13 cellular contexts compared by ENCODE assay signal in genomic region chr7:151381083-151381332, GRCh38. TPM values are rescaled to one million over a fixed set of nuclear protein-coding genes. Genes with fewer than 3 reads are reported as not detected.
DNase-seq lines count a peak whose midpoint lies in the region; ATAC-seq and TF ChIP-seq lines count a peak whose summit lies in the region.
"Had no signal": no experiment of that assay in that cellular context is flagged by ENCODE, and none has a peak within 500 bp of the region (broad histone marks: within the 10 kb centered on the region; RNA-seq: fewer than 3 reads in every experiment).

No MANE protein-coding gene starts in this region.

- peaks cover 12% of the 10 kb centered on the region for H3K4me1 Mint-ChIP-seq in activated CD8-positive, alpha-beta T cell treated with anti-CD3 and anti-CD28 coated beads, Interleukin-2, amount 10 ng/mL, durations not matched to agents 7 days and 5 days (ENCODE audit: low read depth)
- peaks cover 12% of the 10 kb centered on the region for H3K4me1 Mint-ChIP-seq in activated CD8-positive, alpha-beta T cell treated with anti-CD3 and anti-CD28 coated beads for 36 hours (ENCODE audit: low read depth)
- H3K4me1 Mint-ChIP-seq in effector memory CD8-positive, alpha-beta T cell (ENCODE audit: low read depth in 2 of 2): peaks cover 7 to 14% of the 10 kb centered on the region in 2 donors

- no peak overlapping the region for H3K27ac Mint-ChIP-seq in activated CD8-positive, alpha-beta T cell treated with anti-CD3 and anti-CD28 coated beads, Interleukin-2, amount 10 ng/mL, durations not matched to agents 7 days and 5 days
- no peak overlapping the region for H3K27ac Mint-ChIP-seq in activated CD8-positive, alpha-beta T cell treated with anti-CD3 and anti-CD28 coated beads for 36 hours
- H3K27ac Mint-ChIP-seq in effector memory CD8-positive, alpha-beta T cell: peak overlapping the region; percentile 35 to 88

- no peak for TF ChIP-seq CTCF in activated CD8-positive, alpha-beta T cell treated with anti-CD3 and anti-CD28 coated beads for 36 hours (IDR thresholded peaks at IDR 0.05)
- TF ChIP-seq CTCF in spleen (IDR thresholded peaks at IDR 0.05 in 8 of 11, conservative IDR thresholded peaks at IDR 0.05 in 3 of 11): no peak

- TF ChIP-seq POLR2A in spleen (IDR thresholded peaks at IDR 0.05): no peak

- peaks cover 0 to 45% (median 28%) of the 10 kb centered on the region in 6 donors for H3K36me3 ChIP-seq in spleen

- CTCF ChIA-PET in activated CD8-positive, alpha-beta T cell treated with anti-CD3 and anti-CD28 coated beads, Interleukin-2, amount 10 ng/mL, durations not matched to agents 7 days and 5 days (lab: Charles Lee): interaction anchor here (1.2 kb wide), 2 partner anchors 12 to 63 kb away, joined by 3 to 4 read pairs; no protein-coding TSS in a partner anchor
- CTCF ChIA-PET in activated CD8-positive, alpha-beta T cell treated with anti-CD3 and anti-CD28 coated beads for 36 hours (lab: Charles Lee): interaction anchor here (0.7 to 4.6 kb wide), 4 partner anchors 13 to 68 kb away, joined by 3 to 22 read pairs (median 4); no protein-coding TSS in a partner anchor

- intact Hi-C loops in activated CD8-positive, alpha-beta T cell treated with anti-CD3 and anti-CD28 coated beads for 36 hours (cut with micrococcal nuclease): no loop called here
- intact Hi-C loops in spleen (cut with DNase I; ENCODE audit: low total_unique reads): no loop called here

- peaks cover 9 to 41% (median 30%) of the 10 kb centered on the region in 6 donors for H3K4me1 ChIP-seq in spleen

- 0 to 10% (median 7%) methylated on average over 4 to 7 of the region's 7 CpGs for WGBS in spleen, 5 donors

- H3K9me3 ChIP-seq in spleen: no peaks in the 10 kb centered on the region
- H3K9me3 ChIP-seq: gastroesophageal sphincter, right atrium auricular region had no signal

- peak overlapping the region; percentile 26 for H3K4me3 Mint-ChIP-seq in activated CD8-positive, alpha-beta T cell treated with anti-CD3 and anti-CD28 coated beads, Interleukin-2, amount 10 ng/mL, durations not matched to agents 7 days and 5 days
- no peak overlapping the region for H3K4me3 Mint-ChIP-seq in activated CD8-positive, alpha-beta T cell treated with anti-CD3 and anti-CD28 coated beads for 36 hours
- H3K4me3 Mint-ChIP-seq in effector memory CD8-positive, alpha-beta T cell: peak overlapping the region; percentile 56 to 64

- peak overlapping the region; percentile 13 to 78 (median 70) for H3K27ac ChIP-seq in spleen
- H3K27ac ChIP-seq: right atrium auricular region had no signal

- DNase-seq in activated CD8-positive, alpha-beta T cell treated with anti-CD3 and anti-CD28 coated beads, Interleukin-2, amount 10 ng/mL, durations not matched to agents 7 days and 5 days: no peak
- no peak for DNase-seq in activated CD8-positive, alpha-beta T cell treated with anti-CD3 and anti-CD28 coated beads for 36 hours
- DNase-seq in MV-4-11 (lab: John Stamatoyannopoulos, UW) (peak; percentile 54), spleen (no peak), NCI-H1048 (lab: John Stamatoyannopoulos, UW) (no peak)
- DNase-seq in effector memory CD8-positive, alpha-beta T cell: no peak
- DNase-seq: ACHN, dermis blood vessel endothelial cell, mesenchymal stem cell had no signal

- peak overlapping the region; percentile 10 to 72 (median 44) for H3K4me3 ChIP-seq in spleen

- peaks cover 14% of the 10 kb centered on the region for H3K36me3 Mint-ChIP-seq in activated CD8-positive, alpha-beta T cell treated with anti-CD3 and anti-CD28 coated beads, Interleukin-2, amount 10 ng/mL, durations not matched to agents 7 days and 5 days (ENCODE audit: low read depth)
- no peaks in the 10 kb centered on the region for H3K36me3 Mint-ChIP-seq in activated CD8-positive, alpha-beta T cell treated with anti-CD3 and anti-CD28 coated beads for 36 hours (ENCODE audit: low read depth)
- peaks cover 32% of the 10 kb centered on the region for H3K36me3 Mint-ChIP-seq in effector memory CD8-positive, alpha-beta T cell (ENCODE audit: insufficient read depth)

- peaks cover 0 to 38% (median 16%) of the 10 kb centered on the region in 7 donors for H3K27me3 ChIP-seq in spleen (replicated peaks in 1 of 7)

- POLR2A ChIA-PET in activated CD8-positive, alpha-beta T cell treated with anti-CD3 and anti-CD28 coated beads, Interleukin-2, amount 10 ng/mL, durations not matched to agents 7 days and 5 days (lab: Charles Lee): no interaction called here
- POLR2A ChIA-PET in activated CD8-positive, alpha-beta T cell treated with anti-CD3 and anti-CD28 coated beads for 36 hours (lab: Charles Lee): interaction anchor here (0.6 to 1.6 kb wide), 2 partner anchors 24 to 56 kb away, joined by 3 read pairs; no protein-coding TSS in a partner anchor

- peaks cover 21% of the 10 kb centered on the region for H3K27me3 Mint-ChIP-seq in activated CD8-positive, alpha-beta T cell treated with anti-CD3 and anti-CD28 coated beads, Interleukin-2, amount 10 ng/mL, durations not matched to agents 7 days and 5 days (ENCODE audit: low read depth)
- peaks cover 21% of the 10 kb centered on the region for H3K27me3 Mint-ChIP-seq in activated CD8-positive, alpha-beta T cell treated with anti-CD3 and anti-CD28 coated beads for 36 hours
- H3K27me3 Mint-ChIP-seq in effector memory CD8-positive, alpha-beta T cell: peaks cover 8 to 9% of the 10 kb centered on the region in 2 donors

- no peak for ATAC-seq in activated CD8-positive, alpha-beta T cell treated with anti-CD3 and anti-CD28 coated beads, Interleukin-2, amount 10 ng/mL, durations not matched to agents 7 days and 5 days
- no peak for ATAC-seq in activated CD8-positive, alpha-beta T cell treated with anti-CD3 and anti-CD28 coated beads for 36 hours
- peak; percentile 1 for ATAC-seq in effector memory CD8-positive, alpha-beta T cell (replicated peaks)
- ATAC-seq in GM18858 (IDR thresholded peaks at IDR 0.05; ENCODE audit: unreplicated experiment): no peak
- ATAC-seq in GM21390 (IDR thresholded peaks at IDR 0.05; ENCODE audit: unreplicated experiment): no peak

- H3K9me3 Mint-ChIP-seq in activated CD8-positive, alpha-beta T cell treated with anti-CD3 and anti-CD28 coated beads, Interleukin-2, amount 10 ng/mL, durations not matched to agents 7 days and 5 days (ENCODE audit: insufficient read depth): no peaks in the 10 kb centered on the region
- no peaks in the 10 kb centered on the region for H3K9me3 Mint-ChIP-seq in activated CD8-positive, alpha-beta T cell treated with anti-CD3 and anti-CD28 coated beads for 36 hours
- no peaks in the 10 kb centered on the region for H3K9me3 Mint-ChIP-seq in effector memory CD8-positive, alpha-beta T cell

RNA-seq across cellular contexts. Expression of gene WDR86, which starts 28.8 kb away (rescaled TPM):
- total RNA-seq in activated CD8-positive, alpha-beta T cell treated with anti-CD3 and anti-CD28 coated beads, Interleukin-2, amount 10 ng/mL, durations not matched to agents 7 days and 5 days: under 1 TPM; 0.26 to 0.32 TPM
- total RNA-seq in activated CD8-positive, alpha-beta T cell treated with anti-CD3 and anti-CD28 coated beads for 36 hours: under 1 TPM; 0.25 TPM
- 10 to 100 TPM; 15.4 to 71.9 (median 58.1) TPM for total RNA-seq in spleen
- 10 to 100 TPM in 1 of 3 donors, 1 to 10 TPM in 2; 2.8 to 29.5 (median 8.6) TPM for polyA plus RNA-seq in spleen
- total RNA-seq: dermis blood vessel endothelial cell had no signal

RNA-seq across cellular contexts. Expression of gene NUB1, which starts 39.4 kb away (rescaled TPM):
- total RNA-seq in activated CD8-positive, alpha-beta T cell treated with anti-CD3 and anti-CD28 coated beads, Interleukin-2, amount 10 ng/mL, durations not matched to agents 7 days and 5 days: 10 to 100 TPM; 59.0 to 59.2 TPM
- total RNA-seq in activated CD8-positive, alpha-beta T cell treated with anti-CD3 and anti-CD28 coated beads for 36 hours: 10 to 100 TPM; 41.0 to 42.5 TPM
- total RNA-seq in spleen: 10 to 100 TPM; 60.2 to 80.9 (median 70.2) TPM
- polyA plus RNA-seq in spleen: 10 to 100 TPM; 25.2 to 48.2 (median 26.1) TPM

RNA-seq across cellular contexts. Expression of gene CRYGN, which starts 58.9 kb away (rescaled TPM):
- under 1 TPM; 0.34 to 0.50 TPM for total RNA-seq in activated CD8-positive, alpha-beta T cell treated with anti-CD3 and anti-CD28 coated beads, Interleukin-2, amount 10 ng/mL, durations not matched to agents 7 days and 5 days
- under 1 TPM; 0.16 to 0.90 TPM for total RNA-seq in activated CD8-positive, alpha-beta T cell treated with anti-CD3 and anti-CD28 coated beads for 36 hours
- 1 to 10 TPM in 3 of 7 donors, under 1 TPM in 3, not detected in 1; 0.17 to 2.5 (median 0.92) TPM for total RNA-seq in spleen
- polyA plus RNA-seq in spleen: under 1 TPM; 0.27 to 0.72 (median 0.32) TPM
- total RNA-seq: dermis blood vessel endothelial cell had no signal

Comparison
In these comparisons a context has a peak if more than half of its experiments do, and no peak if none do; other contexts are left out.
1. H3K27ac Mint-ChIP-seq: peak in effector memory CD8-positive, alpha-beta T cell (2 of 2); none in activated CD8-positive, alpha-beta T cell treated with anti-CD3 and anti-CD28 coated beads, Interleukin-2, amount 10 ng/mL, durations not matched to agents 7 days and 5 days (single experiment) and activated CD8-positive, alpha-beta T cell treated with anti-CD3 and anti-CD28 coated beads for 36 hours (single experiment).
2. RNA of gene WDR86, which starts 28.8 kb away (total RNA-seq): 15.4 to 71.9 TPM in spleen; 0.26 to 0.32 TPM in activated CD8-positive, alpha-beta T cell treated with anti-CD3 and anti-CD28 coated beads, Interleukin-2, amount 10 ng/mL, durations not matched to agents 7 days and 5 days and 0.25 TPM in activated CD8-positive, alpha-beta T cell treated with anti-CD3 and anti-CD28 coated beads for 36 hours; every median in the first group is over 10 times any median in the second.